In the genomic region with DNA sequence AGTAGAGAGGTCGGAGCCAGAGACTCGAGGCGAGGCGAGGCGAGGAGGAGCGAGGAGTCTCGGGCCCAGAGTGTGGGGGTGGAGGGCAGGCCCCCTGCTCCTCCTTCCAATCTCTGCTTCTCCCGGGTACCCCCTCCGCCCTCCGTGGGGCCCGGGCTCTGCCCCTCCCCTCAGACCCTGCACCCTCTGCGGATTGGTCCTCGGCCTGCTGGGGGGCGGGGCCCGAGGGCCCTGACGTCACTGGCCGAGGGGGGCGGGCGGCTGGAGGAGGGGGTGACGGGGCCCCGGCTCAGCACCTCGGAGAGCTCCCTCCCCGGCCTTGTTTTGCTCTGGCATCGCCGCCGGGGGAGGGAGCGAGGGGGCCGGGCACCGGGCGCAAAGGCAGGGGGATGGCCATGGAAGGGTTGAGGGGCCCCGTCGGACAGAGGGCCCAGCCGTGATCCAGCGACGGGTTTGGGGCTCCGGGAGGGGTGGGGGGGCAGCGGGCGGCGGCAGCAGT, we compare ENCODE assay signal across 8 cellular contexts. TPM values are rescaled to one million over a fixed set of nuclear protein-coding genes. Genes with fewer than 3 reads are reported as not detected.
DNase-seq lines count a peak whose midpoint lies in the region; ATAC-seq, FAIRE-seq and TF ChIP-seq lines count a peak whose summit lies in the region.

TSS of gene RUNDC3A (plus strand) at position 282 of the 499 bp plus-strand sequence. CDS start 232 bp downstream, outside the sequence.

- H3K36me3 ChIP-seq in kidney (ENCODE audit: control insufficient read depth in 1 of 2, insufficient read depth in 2 of 2, low read length in 2 of 2): no peaks in the 10 kb centered on the region

- peak within 1 kb of the TSS in 1 of 2 donors; percentile 46 for H3K9ac ChIP-seq in kidney (ENCODE audit: low read length in 2 of 2)

- no peak for ATAC-seq in GM21390 (IDR thresholded peaks at IDR 0.05; ENCODE audit: unreplicated experiment)

- peaks cover 5 to 9% of the 10 kb centered on the region in 2 donors for H3K4me1 ChIP-seq in kidney (ENCODE audit: control insufficient read depth in 1 of 2, insufficient read depth in 1 of 2, low read depth in 1 of 2, low read length in 2 of 2)

- H3K27ac ChIP-seq in kidney (ENCODE audit: low read depth in 2 of 2, low read length in 2 of 2): no peak within 1 kb of the TSS

- intact Hi-C loops in kidney (cut with DNase I): no loop called here

- FAIRE-seq in kidney (lab: Jason Lieb, UNC): no peak

- H3K9me3 ChIP-seq in kidney (ENCODE audit: control insufficient read depth in 1 of 2, low read length in 2 of 2): no peaks in the 10 kb centered on the region

- no peak for TF ChIP-seq CTCF in kidney (IDR thresholded peaks at IDR 0.05; ENCODE audit: borderline replicate concordance, extremely low read depth, insufficient read depth)

- peak within 1 kb of the TSS; percentile 23 to 28 for H3K4me3 ChIP-seq in kidney (ENCODE audit: low read length in 2 of 2)

- peak; percentile 92 for DNase-seq in 8988T
- peak; percentile 46 for DNase-seq in GOT3 (lab: John Stamatoyannopoulos, UW)
- DNase-seq in NCI-H2227 treated with DMSO at 0.1 percent for 48 hours (lab: John Stamatoyannopoulos, UW): peak; percentile 84
- DNase-seq in activated CD4-positive, alpha-beta T cell treated with anti-CD3 and anti-CD28 coated beads for 4 hours: peak; percentile 79 to 80
- DNase-seq in cerebellum (ENCODE audit: low spot score): peak; percentile 100
- DNase-seq in kidney: peak; percentile 95
- peak; percentile 84 for DNase-seq in stimulated activated CD4-positive, alpha-beta T cell treated with anti-CD3 and anti-CD28 coated beads, Interleukin-12 subunit alpha, Interleukin-12 subunit beta, amount 100 ng/mL, for 4 hours

RNA-seq across cellular contexts. Expression of gene RUNDC3A, which starts in this region (rescaled TPM):
- total RNA-seq in cerebellum: 40.3 TPM
- total RNA-seq in kidney: 2.2 TPM
- 6.4 TPM for polyA plus RNA-seq in kidney (ENCODE audit: insufficient read depth, low read depth, low replicate concordance)

Comparison
In these comparisons a context has a peak if more than half of its experiments do, and no peak if none do; other contexts are left out.
1. RNA of gene RUNDC3A (total RNA-seq): 40.3 TPM in cerebellum (single experiment); 2.2 TPM in kidney (single experiment); every median in the first group is over 10 times any median in the second.
2. DNase-seq: peak in every context shown above with its lines; median percentile 100 in cerebellum; 95 in kidney; 92 in 8988T; 84 in NCI-H2227 treated with DMSO at 0.1 percent for 48 hours; 84 in stimulated activated CD4-positive, alpha-beta T cell treated with anti-CD3 and anti-CD28 coated beads, Interleukin-12 subunit alpha, Interleukin-12 subunit beta, amount 100 ng/mL, for 4 hours; 80 in activated CD4-positive, alpha-beta T cell treated with anti-CD3 and anti-CD28 coated beads for 4 hours; 46 in GOT3.